8 cellular contexts compared by ENCODE assay signal in genomic region chr3:30628931-30629590, GRCh38. TPM values are rescaled to one million over a fixed set of nuclear protein-coding genes. Genes with fewer than 3 reads are reported as not detected.
A peak's percentile ranks its signal among the peaks of the same experiment; 100 is the strongest.
DNase-seq lines count a peak whose midpoint lies in the region; ATAC-seq and TF ChIP-seq lines count a peak whose summit lies in the region.

No MANE protein-coding gene starts in this region.

- H3K36me3 Mint-ChIP-seq in effector memory CD8-positive, alpha-beta T cell (ENCODE audit: insufficient read depth), result peaks cover 34% of the 10 kb centered on the region
- H3K36me3 Mint-ChIP-seq in natural killer cell, result no peaks in the 10 kb centered on the region

- TF ChIP-seq CTCF in GM13977 (IDR thresholded peaks at IDR 0.05; ENCODE audit: extremely low read depth, insufficient read depth, missing control alignments) (peak; percentile 4), Panc1 (IDR thresholded peaks at IDR 0.05) (peak; percentile 15; the same call in 1 of the 2 replicates), natural killer cell (IDR thresholded peaks at IDR 0.05) (no peak)

- peak overlapping the region; percentile 54 for H3K27ac ChIP-seq in Panc1 (ENCODE audit: low read length)

- H3K9me3 Mint-ChIP-seq in effector memory CD8-positive, alpha-beta T cell, result no peaks in the 10 kb centered on the region
- no peaks in the 10 kb centered on the region for H3K9me3 Mint-ChIP-seq in natural killer cell

- H3K36me3 ChIP-seq in Panc1 (ENCODE audit: control insufficient read depth, insufficient read depth, low read length), result peaks cover 3% of the 10 kb centered on the region; the same call in 1 of the 2 replicates

- peaks cover 37% of the 10 kb centered on the region for H3K4me1 ChIP-seq in Panc1 (ENCODE audit: control insufficient read depth, insufficient read depth, low read length)

- intact Hi-C loops in Panc1 (cut with micrococcal nuclease; ENCODE audit: unreplicated experiment) (no loop called here), natural killer cell (cut with micrococcal nuclease) (loop anchor here (1.0 kb wide), 1 partner anchor 9 kb away; no protein-coding TSS in a partner anchor)

- peaks cover 58 to 73% of the 10 kb centered on the region in 2 donors for H3K4me1 Mint-ChIP-seq in effector memory CD8-positive, alpha-beta T cell (ENCODE audit: low read depth in 2 of 2)
- H3K4me1 Mint-ChIP-seq in natural killer cell, result peaks cover 66 to 71% of the 10 kb centered on the region in 2 donors

- POLR2A ChIA-PET in Panc1 (lab: Charles Lee), result no interaction called here

- peak overlapping the region; percentile 89 to 94 for H3K27ac Mint-ChIP-seq in effector memory CD8-positive, alpha-beta T cell
- H3K27ac Mint-ChIP-seq in natural killer cell, result peak overlapping the region; percentile 84 to 98

- in situ Hi-C loops in GM13977 (cut with MboI; ENCODE audit: low pct_unique_long_range_greater_than_20kb, low sequenced_read_pairs, unreplicated experiment) (no loop called here), Panc1 (cut with HindIII; ENCODE audit: low pct_unique_long_range_greater_than_20kb, low sequenced_read_pairs) (no loop called here)

- ATAC-seq in Panc1 (0 out of 2 replicates have a peak, but pooled peaks have one; percentile 51), natural killer cell (peak; percentile 10 to 52 (median 24)), HG03025 (IDR thresholded peaks at IDR 0.05; ENCODE audit: low FRiP score, unreplicated experiment) (no peak), GM21619 (IDR thresholded peaks at IDR 0.05; ENCODE audit: unreplicated experiment) (no peak)
- ATAC-seq in effector memory CD8-positive, alpha-beta T cell (replicated peaks), result peak; percentile 22

- H3K4me3 ChIP-seq in Panc1 (ENCODE audit: low read depth in 2 of 2, low read length in 2 of 2), result no peak overlapping the region

- CTCF ChIA-PET in Panc1 (lab: Charles Lee), result interaction anchor here (1.4 kb wide), 1 partner anchor 430 kb away, joined by 3 read pairs; no protein-coding TSS in a partner anchor

- no peaks in the 10 kb centered on the region for H3K9me3 ChIP-seq in Panc1 (ENCODE audit: control insufficient read depth, insufficient read depth, low read depth, low read length)

- peak overlapping the region; percentile 45 to 55 for H3K4me3 Mint-ChIP-seq in effector memory CD8-positive, alpha-beta T cell
- H3K4me3 Mint-ChIP-seq in natural killer cell, result peak overlapping the region; percentile 80

- DNase-seq in GM13977 (ENCODE audit: low spot score) (no peak), Panc1 (ENCODE audit: low read depth, low spot score) (no peak), natural killer cell (no peak), NCI-H1694 treated with DMSO at 0.1 percent for 48 hours (lab: John Stamatoyannopoulos, UW) (no peak), NCI-H69 (lab: John Stamatoyannopoulos, UW) (no peak)
- no peak for DNase-seq in effector memory CD8-positive, alpha-beta T cell

- no peaks in the 10 kb centered on the region for H3K27me3 ChIP-seq in Panc1 (ENCODE audit: control insufficient read depth, insufficient read depth, low read length)

- no peaks in the 10 kb centered on the region for H3K27me3 Mint-ChIP-seq in effector memory CD8-positive, alpha-beta T cell
- H3K27me3 Mint-ChIP-seq in natural killer cell (ENCODE audit: low read depth in 2 of 2), result no peaks in the 10 kb centered on the region

- BruUV-seq in Panc1 (replicated peaks; lab: Mats Ljungman, UMichigan), result no TSS peak

RNA-seq across cellular contexts. Expression of gene TGFBR2, which starts 22.7 kb away (rescaled TPM):
- total RNA-seq in Panc1 (2021; ENCODE audit: unreplicated experiment) (45.9 TPM), natural killer cell (100 to 1,000 TPM in 1 of 3 donors, 10 to 100 TPM in 2; 70.4 to 113 (median 99.3) TPM)
- polyA plus RNA-seq in Panc1 (2012; ENCODE audit: insufficient read length), result 38.8 TPM

Comparison
In these comparisons a context has a peak if more than half of its experiments do, and no peak if none do; other contexts are left out.
1. ATAC-seq: peak in Panc1 (single experiment), effector memory CD8-positive, alpha-beta T cell (single experiment) and natural killer cell (3 of 3); none in HG03025 (single experiment) and GM21619 (single experiment).